8 cellular contexts compared by ENCODE assay signal in genomic region chr21:32771134-32771523, GRCh38. TPM values are rescaled to one million over a fixed set of nuclear protein-coding genes. Genes with fewer than 3 reads are reported as not detected.
DNase-seq lines count a peak whose midpoint lies in the region; ATAC-seq and TF ChIP-seq lines count a peak whose summit lies in the region.

No MANE protein-coding gene starts in this region.

- H3K9me3 ChIP-seq in BLaER1 (peaks cover 8% of the 10 kb centered on the region; the same call in 1 of the 2 replicates), OCI-LY7 (ENCODE audit: low read length) (peaks cover 14% of the 10 kb centered on the region; the same call in 1 of the 2 replicates), parathyroid adenoma (ENCODE audit: control insufficient read depth, low read length) (no peaks in the 10 kb centered on the region)

- H3K9me2 ChIP-seq in OCI-LY7 (ENCODE audit: insufficient read depth, low read length), result no peaks in the 10 kb centered on the region

- peak overlapping the region; percentile 83 for H3K4me2 ChIP-seq in BLaER1
- peak overlapping the region; percentile 84 for H3K4me2 ChIP-seq in OCI-LY7 (ENCODE audit: low read length)
- H3K4me2 ChIP-seq in parathyroid adenoma (ENCODE audit: low read length), result peak overlapping the region; percentile 80

- POLR2A ChIA-PET in OCI-LY7 (lab: Charles Lee), result interaction anchor here (0.6 to 1.4 kb wide), 9 partner anchors 14 to 175 kb away, joined by 3 to 7 read pairs (median 4); partner anchors contain the start of gene SYNJ1

- H3K27me3 ChIP-seq in BLaER1 (no peaks in the 10 kb centered on the region), parathyroid adenoma (ENCODE audit: control insufficient read depth, insufficient read depth, low read length) (no peaks in the 10 kb centered on the region)

- peaks cover 34% of the 10 kb centered on the region for H3K36me3 ChIP-seq in BLaER1
- peaks cover 46% of the 10 kb centered on the region for H3K36me3 ChIP-seq in OCI-LY7 (ENCODE audit: insufficient read depth, low read length)
- H3K36me3 ChIP-seq in parathyroid adenoma (ENCODE audit: control insufficient read depth, insufficient read depth, low read length), result no peaks in the 10 kb centered on the region

- H3K9ac ChIP-seq in BLaER1 (peak overlapping the region; percentile 99), parathyroid adenoma (no peak overlapping the region)

- DNase-seq in OCI-LY7 (ENCODE audit: low spot score), result peak; percentile 83
- peak; percentile 47 for DNase-seq in activated naive CD4-positive, alpha-beta T cell treated with Interleukin-2 at 50 U/mL for 16 hours
- DNase-seq in Right ventricle myocardium inferior (ENCODE audit: missing footprints), result peak; percentile 85
- no peak for DNase-seq in KG1 (lab: John Stamatoyannopoulos, UW)

- TF ChIP-seq CTCF in OCI-LY7 (conservative IDR thresholded peaks at IDR 0.05; ENCODE audit: low read length), result no peak
- no peak for TF ChIP-seq CTCF in parathyroid adenoma (IDR thresholded peaks at IDR 0.05)

- peaks cover 50% of the 10 kb centered on the region for H4K20me1 ChIP-seq in BLaER1
- H4K20me1 ChIP-seq in OCI-LY7 (ENCODE audit: insufficient read depth, low read length), result peaks cover 21% of the 10 kb centered on the region

- BruUV-seq in OCI-LY7 (replicated peaks; lab: Mats Ljungman, UMichigan), result no TSS peak

- H3K79me2 ChIP-seq in OCI-LY7 (ENCODE audit: insufficient read depth, low read depth, low read length) (peaks cover 67% of the 10 kb centered on the region), parathyroid adenoma (peaks cover 5% of the 10 kb centered on the region)

- CTCF ChIA-PET in OCI-LY7 (lab: Charles Lee; ENCODE audit: unreplicated experiment), result interaction anchor here (0.6 to 0.7 kb wide), 2 partner anchors 438 to 578 kb away, joined by 3 to 5 read pairs; no protein-coding TSS in a partner anchor

- peak overlapping the region; percentile 48; the same call in 1 of the 2 replicates for H2AFZ ChIP-seq in OCI-LY7 (ENCODE audit: low read length)
- H2AFZ ChIP-seq in parathyroid adenoma, result peak overlapping the region; percentile 77

- H3K27ac ChIP-seq in BLaER1 (peak overlapping the region; percentile 98), OCI-LY7 (ENCODE audit: low read depth, low read length, poor library complexity, severe bottlenecking) (peak overlapping the region; percentile 87), parathyroid adenoma (peak overlapping the region; percentile 80)

- H3K4me1 ChIP-seq in BLaER1 (peaks cover 30% of the 10 kb centered on the region), OCI-LY7 (ENCODE audit: insufficient read depth, low read length, poor library complexity, severe bottlenecking) (peaks cover 26% of the 10 kb centered on the region), parathyroid adenoma (no peaks in the 10 kb centered on the region)

- intact Hi-C loops in OCI-LY7 (cut with micrococcal nuclease; ENCODE audit: unreplicated experiment) (loop anchor here (5.0 kb wide), 3 partner anchors 379 to 499 kb away; partner anchors contain the start of genes IL10RB and URB1), Right ventricle myocardium inferior (cut with DNase I) (loop anchor here (5.0 kb wide), 1 partner anchor 44 kb away; the partner anchor contains the start of gene SYNJ1)

- H3K4me3 ChIP-seq in BLaER1, result peak overlapping the region; percentile 96
- peak overlapping the region; percentile 88 for H3K4me3 ChIP-seq in OCI-LY7 (ENCODE audit: low read depth, low read length, poor library complexity, severe bottlenecking)
- peak overlapping the region; percentile 73 for H3K4me3 ChIP-seq in parathyroid adenoma (ENCODE audit: low read depth, low read length)

- ATAC-seq in GM18867 (IDR thresholded peaks at IDR 0.05; ENCODE audit: unreplicated experiment) (peak; percentile 33), HG03064 (IDR thresholded peaks at IDR 0.05; ENCODE audit: low read depth, unreplicated experiment) (peak; percentile 37), Right ventricle myocardium inferior (peak; percentile 53)

RNA-seq across cellular contexts. Expression of gene PAXBP1, which starts 0.4 kb away (rescaled TPM):
- total RNA-seq in OCI-LY7 (2014; rRNA removed; shearing (Covaris generic)), result 78.3 and 93.3 TPM in 2 replicates
- total RNA-seq in OCI-LY7 (2022) (68.0 and 87.0 TPM in 2 replicates), Right ventricle myocardium inferior (12.5 TPM)

RNA-seq across cellular contexts. Expression of gene SYNJ1, which starts 43.3 kb away (rescaled TPM):
- total RNA-seq in OCI-LY7 (2014; rRNA removed; shearing (Covaris generic)), result 3.0 and 3.8 TPM in 2 replicates
- total RNA-seq in OCI-LY7 (2022) (8.0 and 9.9 TPM in 2 replicates), Right ventricle myocardium inferior (11.1 TPM)
